ENCODE assay signal across 7 cellular contexts in the genomic region with DNA sequence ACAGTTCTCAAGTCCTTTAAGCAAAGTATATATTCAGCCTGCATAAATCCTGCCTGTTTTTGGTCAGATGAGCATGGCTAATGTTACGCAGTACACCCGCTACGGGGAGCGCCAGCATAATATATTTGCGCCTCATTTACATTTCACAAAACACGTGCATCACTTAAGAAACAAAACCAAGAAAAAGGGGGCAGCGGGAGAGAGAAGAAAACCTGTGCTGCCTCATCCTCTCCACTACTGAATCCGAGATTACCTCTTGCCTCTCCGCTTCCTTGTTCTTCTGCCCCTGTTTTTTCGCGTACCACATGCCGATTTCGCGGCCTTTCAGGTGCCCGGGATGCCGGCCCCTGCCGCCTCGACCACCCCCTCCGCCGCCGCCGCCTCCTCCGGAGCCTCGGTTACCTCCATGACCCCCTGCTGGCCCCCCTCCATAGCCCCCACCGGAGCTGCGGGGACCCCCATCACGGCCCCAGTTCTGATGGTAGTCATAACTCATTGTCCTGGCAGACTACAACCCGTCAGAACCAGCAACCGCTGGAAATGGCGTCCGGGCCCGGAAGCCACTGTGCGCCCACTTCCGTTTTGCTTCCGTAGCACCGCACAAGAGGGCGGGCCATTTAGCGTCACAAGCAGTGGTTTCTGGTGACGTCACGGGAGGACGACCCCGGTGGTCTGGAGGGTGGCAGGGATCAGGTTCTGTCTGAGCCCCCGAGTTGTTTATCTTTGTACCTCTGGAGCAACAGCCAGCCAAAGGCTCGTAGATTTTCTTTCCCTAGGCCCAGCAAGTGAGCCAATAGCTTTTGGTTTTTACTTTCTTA.
DNase-seq lines count a peak whose midpoint lies in the region; ATAC-seq, FAIRE-seq and TF ChIP-seq lines count a peak whose summit lies in the region.

A gene with protein sequence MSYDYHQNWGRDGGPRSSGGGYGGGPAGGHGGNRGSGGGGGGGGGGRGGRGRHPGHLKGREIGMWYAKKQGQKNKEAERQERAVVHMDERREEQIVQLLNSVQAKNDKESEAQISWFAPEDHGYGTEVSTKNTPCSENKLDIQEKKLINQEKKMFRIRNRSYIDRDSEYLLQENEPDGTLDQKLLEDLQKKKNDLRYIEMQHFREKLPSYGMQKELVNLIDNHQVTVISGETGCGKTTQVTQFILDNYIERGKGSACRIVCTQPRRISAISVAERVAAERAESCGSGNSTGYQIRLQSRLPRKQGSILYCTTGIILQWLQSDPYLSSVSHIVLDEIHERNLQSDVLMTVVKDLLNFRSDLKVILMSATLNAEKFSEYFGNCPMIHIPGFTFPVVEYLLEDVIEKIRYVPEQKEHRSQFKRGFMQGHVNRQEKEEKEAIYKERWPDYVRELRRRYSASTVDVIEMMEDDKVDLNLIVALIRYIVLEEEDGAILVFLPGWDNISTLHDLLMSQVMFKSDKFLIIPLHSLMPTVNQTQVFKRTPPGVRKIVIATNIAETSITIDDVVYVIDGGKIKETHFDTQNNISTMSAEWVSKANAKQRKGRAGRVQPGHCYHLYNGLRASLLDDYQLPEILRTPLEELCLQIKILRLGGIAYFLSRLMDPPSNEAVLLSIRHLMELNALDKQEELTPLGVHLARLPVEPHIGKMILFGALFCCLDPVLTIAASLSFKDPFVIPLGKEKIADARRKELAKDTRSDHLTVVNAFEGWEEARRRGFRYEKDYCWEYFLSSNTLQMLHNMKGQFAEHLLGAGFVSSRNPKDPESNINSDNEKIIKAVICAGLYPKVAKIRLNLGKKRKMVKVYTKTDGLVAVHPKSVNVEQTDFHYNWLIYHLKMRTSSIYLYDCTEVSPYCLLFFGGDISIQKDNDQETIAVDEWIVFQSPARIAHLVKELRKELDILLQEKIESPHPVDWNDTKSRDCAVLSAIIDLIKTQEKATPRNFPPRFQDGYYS (minus strand): TSS at position 567 of the 818 bp plus-strand sequence. CDS start 71 bp downstream, at position 496.

- DNase-seq in GM18507 (ENCODE audit: extremely low spot score, insufficient read length, low read depth), result peak; percentile 75
- peak; percentile 91 for DNase-seq in NCI-H2029 (lab: John Stamatoyannopoulos, UW)
- DNase-seq in T-helper 22 cell (ENCODE audit: low read depth), result peak; percentile 81
- peak; percentile 96 for DNase-seq in astrocyte of the cerebellum (ENCODE audit: low read depth)
- peak; percentile 78 to 88 for DNase-seq in hippocampal formation (lab: John Stamatoyannopoulos, UW)
- DNase-seq in retina, result peak; percentile 92

- TF ChIP-seq CTCF in astrocyte of the cerebellum (IDR thresholded peaks at IDR 0.05; ENCODE audit: low read depth, low read length, missing control alignments), result no peak

- peak within 1 kb of the TSS; percentile 70 for H3K4me3 ChIP-seq in astrocyte of the cerebellum (ENCODE audit: low read depth, low read length)

- peak; percentile 96 for ATAC-seq in HG02981 (IDR thresholded peaks at IDR 0.05; ENCODE audit: unreplicated experiment)

- peak; percentile 87 for FAIRE-seq in GM18507 (lab: Jason Lieb, UNC)

- in situ Hi-C loops in astrocyte of the cerebellum (cut with HindIII; ENCODE audit: low sequenced_read_pairs), result no loop called here

Comparison
In these comparisons a context has a peak if more than half of its experiments do, and no peak if none do; other contexts are left out.
1. Peak in every context shown above with its lines: DNase-seq, ATAC-seq and H3K4me3 ChIP-seq.